ENCODE assay signal across 19 cellular contexts in genomic region chr1:247228133-247228532, GRCh38. TPM values are rescaled to one million over a fixed set of nuclear protein-coding genes. Genes with fewer than 3 reads are reported as not detected.
DNase-seq lines count a peak whose midpoint lies in the region; ATAC-seq, FAIRE-seq and TF ChIP-seq lines count a peak whose summit lies in the region.
"Had no signal": no experiment of that assay in that cellular context is flagged by ENCODE, and none has a peak within 500 bp of the region (broad histone marks: within the 10 kb centered on the region; RNA-seq: fewer than 3 reads in every experiment).

No MANE protein-coding gene starts in this region.

- peaks cover 10% of the 10 kb centered on the region; the same call in 1 of the 2 replicates for H3K9me3 ChIP-seq in HepG2 (ENCODE audit: low read length)
- peaks cover 0 to 5% (median 0%) of the 10 kb centered on the region in 4 donors for H3K9me3 ChIP-seq in right lobe of liver
- peaks cover 9% of the 10 kb centered on the region for H3K9me3 ChIP-seq in suprapubic skin

- no peaks in the 10 kb centered on the region for H3K4me1 ChIP-seq in HepG2 (ENCODE audit: insufficient read depth, low read length)
- H3K4me1 ChIP-seq in right lobe of liver = no peaks in the 10 kb centered on the region
- H3K4me1 ChIP-seq in suprapubic skin = no peaks in the 10 kb centered on the region
- H3K4me1 ChIP-seq: SJSA1 had no signal

- 6% methylated on average over 3 of the region's 3 CpGs for WGBS in HepG2 (ENCODE audit: low lambda C conversion rate)
- WGBS in right lobe of liver (ENCODE audit: insufficient coverage, low coverage, low lambda C conversion rate, missing lambda C conversion rate) = 52% methylated on average over 3 of the region's 3 CpGs
- WGBS in suprapubic skin = 63% methylated on average over 3 of the region's 3 CpGs

- DNase-seq in HepG2 (ENCODE audit: low spot score) (no peak), right lobe of liver (no peak), NB4 (ENCODE audit: low read depth) (peak; percentile 14), brain microvascular endothelial cell (peak; percentile 35), foreskin fibroblast (no peak), suprapubic skin (ENCODE audit: low spot score in 2 of 2) (no peak), DMS114 treated with DMSO at 0.1 percent for 48 hours (lab: John Stamatoyannopoulos, UW; ENCODE audit: unreplicated experiment) (no peak)
- DNase-seq in activated T-cell treated with anti-CD3 and anti-CD28 coated beads, Interleukin-2, amount 50 U/mL, for 24 hours = no peak
- DNase-seq: activated CD8-positive, alpha-beta memory T cell treated with anti-CD3 and anti-CD28 coated beads, Interleukin-2, amount 10 ng/mL, durations not matched to agents 7 days and 5 days; NCI-H1417; NCI-H774; nucleus accumbens; stimulated activated naive CD8-positive, alpha-beta T cell treated with anti-CD3 and anti-CD28 coated beads, Interleukin-15, Interleukin-2, amounts not matched to agents 100 U/mL and 50 U/mL, for 24 hours; WERI-Rb-1 had no signal

- BruUV-seq in HepG2 (replicated peaks; lab: Mats Ljungman, UMichigan) = no TSS peak

- H2AFZ ChIP-seq in HepG2 (ENCODE audit: low read length) = no peak overlapping the region

- CTCF ChIA-PET in HepG2 (lab: Yijun Ruan, JAX; ENCODE audit: low intra/inter-chr PET ratio, low total read pairs) = no interaction called here

- H3K27ac Mint-ChIP-seq in activated T-cell treated with anti-CD3 and anti-CD28 coated beads, Interleukin-2, amount 50 U/mL, for 24 hours = no peak overlapping the region
- H3K27ac Mint-ChIP-seq: activated CD8-positive, alpha-beta memory T cell treated with anti-CD3 and anti-CD28 coated beads, Interleukin-2, amount 10 ng/mL, durations not matched to agents 7 days and 5 days; activated naive CD4-positive, alpha-beta T cell treated with anti-CD3 and anti-CD28 coated beads, Interleukin-2, amount 50 U/mL, for 24 hours; CD14-positive monocyte; memory B cell had no signal

- TF ChIP-seq CTCF in HepG2 (CRISPR knock-in tag; IDR thresholded peaks at IDR 0.05) (peak; percentile 29), right lobe of liver (IDR thresholded peaks at IDR 0.05) (no peak), NB4 (IDR thresholded peaks at IDR 0.05; ENCODE audit: low read depth, low read length) (no peak), brain microvascular endothelial cell (IDR thresholded peaks at IDR 0.05; ENCODE audit: low read depth, low read length, missing control alignments) (no peak), foreskin fibroblast (IDR thresholded peaks at IDR 0.05; ENCODE audit: low read depth, low read length) (no peak), suprapubic skin (IDR thresholded peaks at IDR 0.05) (no peak)

- H3K4me3 ChIP-seq in HepG2 (replicated peaks in 1 of 3; ENCODE audit: insufficient read depth in 1 of 3, low read depth in 2 of 3, low read length in 3 of 3) = no peak overlapping the region
- no peak overlapping the region for H3K4me3 ChIP-seq in right lobe of liver
- no peak overlapping the region for H3K4me3 ChIP-seq in NB4 (ENCODE audit: low read depth, low read length)
- H3K4me3 ChIP-seq in brain microvascular endothelial cell (ENCODE audit: low read depth, low read length) = no peak overlapping the region
- H3K4me3 ChIP-seq in foreskin fibroblast (ENCODE audit: low read depth in 1 of 2, low read length in 2 of 2) = no peak overlapping the region
- H3K4me3 ChIP-seq in suprapubic skin = no peak overlapping the region
- H3K4me3 ChIP-seq: SJSA1 had no signal

- peaks cover 24% of the 10 kb centered on the region for H3K9me3 Mint-ChIP-seq in activated T-cell treated with anti-CD3 and anti-CD28 coated beads, Interleukin-2, amount 50 U/mL, for 24 hours

- no peaks in the 10 kb centered on the region for H3K36me3 Mint-ChIP-seq in activated T-cell treated with anti-CD3 and anti-CD28 coated beads, Interleukin-2, amount 50 U/mL, for 24 hours (ENCODE audit: low read depth)
- H3K36me3 Mint-ChIP-seq: CD14-positive monocyte had no signal

- H3K4me3 Mint-ChIP-seq in activated T-cell treated with anti-CD3 and anti-CD28 coated beads, Interleukin-2, amount 50 U/mL, for 24 hours = no peak overlapping the region
- H3K4me3 Mint-ChIP-seq: activated CD8-positive, alpha-beta memory T cell treated with anti-CD3 and anti-CD28 coated beads, Interleukin-2, amount 10 ng/mL, durations not matched to agents 7 days and 5 days; activated naive CD4-positive, alpha-beta T cell treated with anti-CD3 and anti-CD28 coated beads, Interleukin-2, amount 50 U/mL, for 24 hours; CD14-positive monocyte; memory B cell had no signal

- no peak for FAIRE-seq in HepG2 (lab: Jason Lieb, UNC)

- H3K4me2 ChIP-seq in HepG2 (ENCODE audit: low read depth, low read length) = peak overlapping the region; percentile 10; the same call in 1 of the 2 replicates

- no peaks in the 10 kb centered on the region for H4K20me1 ChIP-seq in HepG2 (ENCODE audit: insufficient read depth, low read length)

- intact Hi-C loops in HepG2 (cut with micrococcal nuclease; ENCODE audit: unreplicated experiment) = no loop called here
- intact Hi-C loops in right lobe of liver (cut with DNase I) = no loop called here

- H3K9ac ChIP-seq in HepG2 (ENCODE audit: insufficient read depth, low read depth, low read length) = no peak overlapping the region

- TF ChIP-seq POLR2A in HepG2 (IDR thresholded peaks at IDR 0.05; ENCODE audit: insufficient read depth in 1 of 2, low read depth in 2 of 2, low read length in 2 of 2) (no peak), right lobe of liver (IDR thresholded peaks at IDR 0.05) (no peak), NB4 (IDR thresholded peaks at IDR 0.05; ENCODE audit: extremely low read depth, insufficient read length) (no peak), suprapubic skin (IDR thresholded peaks at IDR 0.05) (no peak)

- ATAC-seq in HepG2 (peak; percentile 46; the same call in 2 of the 3 replicates), right lobe of liver (no peak)
- ATAC-seq: activated CD8-positive, alpha-beta memory T cell treated with anti-CD3 and anti-CD28 coated beads, Interleukin-2, amount 10 ng/mL, durations not matched to agents 7 days and 5 days; stimulated activated naive CD8-positive, alpha-beta T cell treated with anti-CD3 and anti-CD28 coated beads, Interleukin-15, Interleukin-2, amounts not matched to agents 100 U/mL and 50 U/mL, for 24 hours had no signal

- H3K4me1 Mint-ChIP-seq in activated T-cell treated with anti-CD3 and anti-CD28 coated beads, Interleukin-2, amount 50 U/mL, for 24 hours (ENCODE audit: low read depth) = no peaks in the 10 kb centered on the region
- H3K4me1 Mint-ChIP-seq: activated CD8-positive, alpha-beta memory T cell treated with anti-CD3 and anti-CD28 coated beads, Interleukin-2, amount 10 ng/mL, durations not matched to agents 7 days and 5 days; activated naive CD4-positive, alpha-beta T cell treated with anti-CD3 and anti-CD28 coated beads, Interleukin-2, amount 50 U/mL, for 24 hours; CD14-positive monocyte; memory B cell had no signal

- no peak overlapping the region for H3K27ac ChIP-seq in HepG2 (ENCODE audit: extremely low read length, insufficient read depth, low read length)
- H3K27ac ChIP-seq in right lobe of liver = no peak overlapping the region
- H3K27ac ChIP-seq in brain microvascular endothelial cell = no peak overlapping the region
- H3K27ac ChIP-seq in suprapubic skin = no peak overlapping the region
- H3K27ac ChIP-seq: SJSA1, WERI-Rb-1 had no signal

- no peak for TF ChIP-seq RAD21 in HepG2 (CRISPR knock-in tag; IDR thresholded peaks at IDR 0.05)

- in situ Hi-C loops in HepG2 (cut with HindIII; ENCODE audit: extremely low pct_ligation_motif_present, low pct_unique_long_range_greater_than_20kb) = no loop called here
- in situ Hi-C loops in brain microvascular endothelial cell (cut with HindIII; ENCODE audit: low pct_ligation_motif_present, low sequenced_read_pairs) = no loop called here

- no peaks in the 10 kb centered on the region for H3K36me3 ChIP-seq in HepG2 (replicated peaks in 1 of 2; ENCODE audit: control insufficient read depth in 1 of 2, insufficient read depth in 2 of 2, low read length in 2 of 2)
- no peaks in the 10 kb centered on the region for H3K36me3 ChIP-seq in right lobe of liver
- no peaks in the 10 kb centered on the region for H3K36me3 ChIP-seq in brain microvascular endothelial cell (replicated peaks)
- H3K36me3 ChIP-seq in suprapubic skin = no peaks in the 10 kb centered on the region
- H3K36me3 ChIP-seq: SJSA1, WERI-Rb-1 had no signal

- H3K27me3 ChIP-seq in HepG2 (ENCODE audit: control insufficient read depth in 1 of 2, insufficient read depth in 2 of 2, low read length in 2 of 2) = no peaks in the 10 kb centered on the region; a peak in 1 of 5 replicates
- H3K27me3 ChIP-seq in right lobe of liver = no peaks in the 10 kb centered on the region
- no peaks in the 10 kb centered on the region for H3K27me3 ChIP-seq in brain microvascular endothelial cell (replicated peaks)
- H3K27me3 ChIP-seq in suprapubic skin = no peaks in the 10 kb centered on the region
- H3K27me3 ChIP-seq: SJSA1 had no signal

- H3K27me3 Mint-ChIP-seq in activated T-cell treated with anti-CD3 and anti-CD28 coated beads, Interleukin-2, amount 50 U/mL, for 24 hours = peaks cover 27% of the 10 kb centered on the region

- H3K79me2 ChIP-seq in HepG2 (ENCODE audit: insufficient read depth, low read length) = no peaks in the 10 kb centered on the region

- POLR2A ChIA-PET in HepG2 (lab: Yijun Ruan, JAX) = no interaction called here

- TF ChIP-seq EP300 in HepG2 (IDR thresholded peaks at IDR 0.05; ENCODE audit: low read depth in 2 of 2, low read length in 2 of 2) (no peak), HepG2 (CRISPR knock-in tag; IDR thresholded peaks at IDR 0.05; ENCODE audit: borderline replicate concordance) (no peak), suprapubic skin (IDR thresholded peaks at IDR 0.05) (no peak)

RNA-seq across cellular contexts. Expression of gene VN1R5, which starts 27.7 kb away (rescaled TPM):
- total RNA-seq in HepG2 (2016; rRNA removed; fragmentation: Illumina TruSeq; extraction: Trizol) = not detected in 2 replicates
- total RNA-seq in HepG2 (2016; cell fraction: cytosol; rRNA removed; fragmentation: Illumina TruSeq; extraction: Trizol; ENCODE audit: low read depth) = not detected in 2 replicates
- not detected in 2 replicates for total RNA-seq in HepG2 (2016; cell fraction: insoluble cytoplasmic fraction; rRNA removed; fragmentation: Illumina TruSeq; extraction: Trizol)
- total RNA-seq in HepG2 (2016; cell fraction: membrane; rRNA removed; fragmentation: Illumina TruSeq; extraction: Trizol) = not detected in 2 replicates
- total RNA-seq in HepG2 (2016; cell fraction: nucleus; rRNA removed; fragmentation: Illumina TruSeq; extraction: Trizol) = not detected in 2 replicates
- not detected in 2 replicates for polyA plus RNA-seq in HepG2 (2011; rRNA removed)
- polyA plus RNA-seq in HepG2 (2011; cell fraction: cytosol; rRNA removed) = not detected in 2 replicates
- polyA plus RNA-seq in HepG2 (2011; cell fraction: nucleus; rRNA removed) = not detected in 2 replicates
- not detected in 2 replicates for polyA plus RNA-seq in HepG2 (2012)
- polyA plus RNA-seq in HepG2 (2016; cell fraction: cytosol; fragmentation: Illumina TruSeq; extraction: Trizol; ENCODE audit: low read depth) = not detected in 2 replicates
- not detected in 2 replicates for polyA plus RNA-seq in HepG2 (2016; cell fraction: insoluble cytoplasmic fraction; fragmentation: Illumina TruSeq; extraction: Trizol; ENCODE audit: low read depth)
- polyA plus RNA-seq in HepG2 (2016; cell fraction: membrane; fragmentation: Illumina TruSeq; extraction: Trizol; ENCODE audit: low read depth) = not detected in 2 replicates
- polyA plus RNA-seq in HepG2 (2016; cell fraction: nucleus; fragmentation: Illumina TruSeq; extraction: Trizol; ENCODE audit: insufficient read depth, low read depth) = not detected in 2 replicates
- polyA minus RNA-seq in HepG2 (2011; rRNA and poly(A)+ RNA removed; ENCODE audit: low replicate concordance) = not detected in 2 replicates
- polyA minus RNA-seq in HepG2 (2011; cell fraction: cytosol; rRNA and poly(A)+ RNA removed) = not detected in 2 replicates
- not detected in 2 replicates for polyA minus RNA-seq in HepG2 (2011; cell fraction: nucleus; rRNA and poly(A)+ RNA removed)
- not detected for total RNA-seq in right lobe of liver
- total RNA-seq in suprapubic skin = not detected
- total RNA-seq: activated CD8-positive, alpha-beta memory T cell treated with anti-CD3 and anti-CD28 coated beads, Interleukin-2, amount 10 ng/mL, durations not matched to agents 7 days and 5 days; SJSA1; skeletal muscle tissue had no signal
- polyA plus RNA-seq: CD14-positive monocyte had no signal

RNA-seq across cellular contexts. Expression of gene ZNF124, which starts 56.3 kb away (rescaled TPM):
- total RNA-seq in HepG2 (2016; rRNA removed; fragmentation: Illumina TruSeq; extraction: Trizol) = 102 and 134 TPM in 2 replicates
- 749 and 855 TPM in 2 replicates for total RNA-seq in HepG2 (2016; cell fraction: cytosol; rRNA removed; fragmentation: Illumina TruSeq; extraction: Trizol; ENCODE audit: low read depth)
- total RNA-seq in HepG2 (2016; cell fraction: insoluble cytoplasmic fraction; rRNA removed; fragmentation: Illumina TruSeq; extraction: Trizol) = 96.3 and 132 TPM in 2 replicates
- 583 and 722 TPM in 2 replicates for total RNA-seq in HepG2 (2016; cell fraction: membrane; rRNA removed; fragmentation: Illumina TruSeq; extraction: Trizol)
- total RNA-seq in HepG2 (2016; cell fraction: nucleus; rRNA removed; fragmentation: Illumina TruSeq; extraction: Trizol) = 58.8 and 62.6 TPM in 2 replicates
- polyA plus RNA-seq in HepG2 (2011; rRNA removed) = 6.3 and 9.7 TPM in 2 replicates
- 4.1 and 5.0 TPM in 2 replicates for polyA plus RNA-seq in HepG2 (2011; cell fraction: cytosol; rRNA removed)
- 7.2 and 7.3 TPM in 2 replicates for polyA plus RNA-seq in HepG2 (2011; cell fraction: nucleus; rRNA removed)
- 6.6 and 7.3 TPM in 2 replicates for polyA plus RNA-seq in HepG2 (2012)
- polyA plus RNA-seq in HepG2 (2016; cell fraction: cytosol; fragmentation: Illumina TruSeq; extraction: Trizol; ENCODE audit: low read depth) = 2.1 and 2.6 TPM in 2 replicates
- polyA plus RNA-seq in HepG2 (2016; cell fraction: insoluble cytoplasmic fraction; fragmentation: Illumina TruSeq; extraction: Trizol; ENCODE audit: low read depth) = 17.0 and 18.3 TPM in 2 replicates
- 3.8 and 4.0 TPM in 2 replicates for polyA plus RNA-seq in HepG2 (2016; cell fraction: membrane; fragmentation: Illumina TruSeq; extraction: Trizol; ENCODE audit: low read depth)
- 24.6 and 31.3 TPM in 2 replicates for polyA plus RNA-seq in HepG2 (2016; cell fraction: nucleus; fragmentation: Illumina TruSeq; extraction: Trizol; ENCODE audit: insufficient read depth, low read depth)
- polyA minus RNA-seq in HepG2 (2011; rRNA and poly(A)+ RNA removed; ENCODE audit: low replicate concordance) = 41.2 and 57.5 TPM in 2 replicates
- 107 and 109 TPM in 2 replicates for polyA minus RNA-seq in HepG2 (2011; cell fraction: cytosol; rRNA and poly(A)+ RNA removed)
- 61.2 and 76.6 TPM in 2 replicates for polyA minus RNA-seq in HepG2 (2011; cell fraction: nucleus; rRNA and poly(A)+ RNA removed)
- total RNA-seq in right lobe of liver = 10 to 100 TPM in 1 of 6 experiments, 1 to 10 TPM in 5; 5.4 to 13.8 (median 6.6) TPM
- 10 to 100 TPM; 12.6 to 15.1 (median 14.4) TPM for total RNA-seq in suprapubic skin

Comparison
In these comparisons a context has a peak if more than half of its experiments do, and no peak if none do; other contexts are left out.
1. DNase-seq: peak in NB4 (single experiment) and brain microvascular endothelial cell (single experiment); none in HepG2 (single experiment), right lobe of liver (0 of 3), foreskin fibroblast (0 of 2), suprapubic skin (0 of 2), DMS114 treated with DMSO at 0.1 percent for 48 hours (single experiment) and activated T-cell treated with anti-CD3 and anti-CD28 coated beads, Interleukin-2, amount 50 U/mL, for 24 hours (single experiment).